In genomic region chr6:16206595-16207037, GRCh38 we compare ENCODE assay signal across 8 cellular contexts. TPM values are rescaled to one million over a fixed set of nuclear protein-coding genes. Genes with fewer than 3 reads are reported as not detected.
DNase-seq lines count a peak whose midpoint lies in the region; ATAC-seq and TF ChIP-seq lines count a peak whose summit lies in the region.

No MANE protein-coding gene starts in this region.

- no peak overlapping the region for H3K4me3 ChIP-seq in fibroblast of the aortic adventitia (ENCODE audit: low read depth, low read length)
- no peak overlapping the region for H3K4me3 ChIP-seq in neural progenitor cell

- H2AFZ ChIP-seq in neural progenitor cell (replicated peaks), result no peak overlapping the region

- TF ChIP-seq CTCF in HFFc6 (IDR thresholded peaks at IDR 0.05) (peak; percentile 100), fibroblast of the aortic adventitia (IDR thresholded peaks at IDR 0.05; ENCODE audit: insufficient read depth, low read length) (peak; percentile 93), neural progenitor cell (IDR thresholded peaks at IDR 0.05) (peak; percentile 98)

- H3K27me3 Mint-ChIP-seq in HFFc6 (ENCODE audit: insufficient read depth) (peaks cover 6% of the 10 kb centered on the region; the same call in 1 of the 2 replicates), neural progenitor cell (ENCODE audit: insufficient read depth, low read depth) (peaks cover 28% of the 10 kb centered on the region)

- H3K79me2 ChIP-seq in neural progenitor cell (ENCODE audit: low read depth), result no peaks in the 10 kb centered on the region

- no peaks in the 10 kb centered on the region for H3K36me3 Mint-ChIP-seq in HFFc6 (ENCODE audit: low read depth)
- H3K36me3 Mint-ChIP-seq in neural progenitor cell, result no peaks in the 10 kb centered on the region

- H3K9me3 Mint-ChIP-seq in HFFc6 (no peaks in the 10 kb centered on the region), neural progenitor cell (peaks cover 4% of the 10 kb centered on the region)

- H3K4me3 Mint-ChIP-seq in HFFc6 (peak overlapping the region; percentile 63), neural progenitor cell (no peak overlapping the region)

- no peaks in the 10 kb centered on the region for H3K27me3 ChIP-seq in neural progenitor cell

- ATAC-seq in HG02678 (IDR thresholded peaks at IDR 0.05; ENCODE audit: unreplicated experiment) (no peak), GM21390 (IDR thresholded peaks at IDR 0.05; ENCODE audit: unreplicated experiment) (no peak)

- no peaks in the 10 kb centered on the region for H4K20me1 ChIP-seq in neural progenitor cell (ENCODE audit: low read depth)

- peaks cover 4% of the 10 kb centered on the region for H3K4me1 ChIP-seq in neural progenitor cell

- DNase-seq in DMS114 treated with DMSO at 0.1 percent for 48 hours (lab: John Stamatoyannopoulos, UW; ENCODE audit: unreplicated experiment) (peak; percentile 84), HFFc6 (peak; percentile 88), NCI-H748 treated with DMSO at 0.1 percent for 48 hours (lab: John Stamatoyannopoulos, UW) (peak; percentile 90), fibroblast of the aortic adventitia (ENCODE audit: low read depth) (peak; percentile 87), neural progenitor cell (ENCODE audit: low spot score) (peak; percentile 67)
- peak; percentile 12 for DNase-seq in activated CD8-positive, alpha-beta memory T cell treated with anti-CD3 and anti-CD28 coated beads, Interleukin-2, amount 50 U/mL, for 1 hour (ENCODE audit: extremely low read depth)

- no peaks in the 10 kb centered on the region for H3K36me3 ChIP-seq in neural progenitor cell

- H3K27ac Mint-ChIP-seq in HFFc6 (peak overlapping the region; percentile 74), neural progenitor cell (peak overlapping the region; percentile 72)

- H3K4me2 ChIP-seq in neural progenitor cell, result no peak overlapping the region

- peaks cover 23% of the 10 kb centered on the region for H3K4me1 Mint-ChIP-seq in HFFc6 (ENCODE audit: low read depth)
- H3K4me1 Mint-ChIP-seq in neural progenitor cell, result peaks cover 40% of the 10 kb centered on the region

- no peak overlapping the region for H3K9ac ChIP-seq in neural progenitor cell

- H3K27ac ChIP-seq in neural progenitor cell, result no peak overlapping the region

- no peaks in the 10 kb centered on the region for H3F3A ChIP-seq in neural progenitor cell (ENCODE audit: low read depth)

- H3K9me3 ChIP-seq in neural progenitor cell (ENCODE audit: low read depth), result no peaks in the 10 kb centered on the region

RNA-seq across cellular contexts. Expression of gene GMPR, which starts 31.8 kb away (rescaled TPM):
- 1 to 10 TPM; 4.7 to 9.1 (median 5.4) TPM for total RNA-seq in HFFc6 (2021; fragmentation: NEBNext Ultra II Directional; extraction: Animal tissue kit (Norgen Biotek cat#: 25700))
- total RNA-seq in fibroblast of the aortic adventitia (ENCODE audit: low replicate concordance), result 2.5 and 24.8 TPM in 2 replicates
- not detected in 2 replicates for total RNA-seq in neural progenitor cell (ENCODE audit: low replicate concordance)

Comparison
In these comparisons a context has a peak if more than half of its experiments do, and no peak if none do; other contexts are left out.
1. DNase-seq: peak in every context shown above with its lines; median percentile 90 in NCI-H748 treated with DMSO at 0.1 percent for 48 hours; 88 in HFFc6; 87 in fibroblast of the aortic adventitia; 84 in DMS114 treated with DMSO at 0.1 percent for 48 hours; 67 in neural progenitor cell; 12 in activated CD8-positive, alpha-beta memory T cell treated with anti-CD3 and anti-CD28 coated beads, Interleukin-2, amount 50 U/mL, for 1 hour.